1 cellular context compared by ENCODE assay signal in the genomic region with DNA sequence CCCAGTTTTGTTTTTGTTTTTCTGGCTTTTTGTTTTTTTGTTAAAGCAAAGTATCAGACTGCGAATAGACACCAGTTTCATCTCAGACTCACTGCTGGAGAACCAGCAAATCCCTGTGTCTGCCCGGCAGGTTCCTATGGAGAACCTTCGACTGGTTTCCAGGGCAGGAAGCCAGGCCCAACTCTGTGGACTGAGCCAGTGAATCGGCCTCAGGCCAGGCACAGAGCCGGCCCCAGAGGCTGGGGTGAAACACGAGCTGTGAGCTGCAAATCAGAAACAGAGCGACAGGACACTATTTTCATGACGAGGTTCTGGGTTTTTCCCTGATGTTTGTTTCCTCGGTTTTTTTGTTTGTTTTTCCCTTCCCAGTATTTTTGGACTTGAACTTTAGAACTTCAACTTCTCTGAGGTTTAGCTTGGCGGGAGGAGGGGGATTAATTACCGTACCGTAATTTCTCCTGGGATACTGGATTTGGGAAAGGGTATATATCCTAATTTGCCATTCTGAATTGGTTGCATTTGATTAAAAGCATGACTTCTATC.
TF ChIP-seq lines count a peak whose summit lies in the region.

No MANE protein-coding gene starts in this region.

TF ChIP-seq in K562, 482 proteins besides CTCF, POLR2A, EP300 and RAD21 (continued from another document and continues in another):
- TF ChIP-seq, protein P1, sequence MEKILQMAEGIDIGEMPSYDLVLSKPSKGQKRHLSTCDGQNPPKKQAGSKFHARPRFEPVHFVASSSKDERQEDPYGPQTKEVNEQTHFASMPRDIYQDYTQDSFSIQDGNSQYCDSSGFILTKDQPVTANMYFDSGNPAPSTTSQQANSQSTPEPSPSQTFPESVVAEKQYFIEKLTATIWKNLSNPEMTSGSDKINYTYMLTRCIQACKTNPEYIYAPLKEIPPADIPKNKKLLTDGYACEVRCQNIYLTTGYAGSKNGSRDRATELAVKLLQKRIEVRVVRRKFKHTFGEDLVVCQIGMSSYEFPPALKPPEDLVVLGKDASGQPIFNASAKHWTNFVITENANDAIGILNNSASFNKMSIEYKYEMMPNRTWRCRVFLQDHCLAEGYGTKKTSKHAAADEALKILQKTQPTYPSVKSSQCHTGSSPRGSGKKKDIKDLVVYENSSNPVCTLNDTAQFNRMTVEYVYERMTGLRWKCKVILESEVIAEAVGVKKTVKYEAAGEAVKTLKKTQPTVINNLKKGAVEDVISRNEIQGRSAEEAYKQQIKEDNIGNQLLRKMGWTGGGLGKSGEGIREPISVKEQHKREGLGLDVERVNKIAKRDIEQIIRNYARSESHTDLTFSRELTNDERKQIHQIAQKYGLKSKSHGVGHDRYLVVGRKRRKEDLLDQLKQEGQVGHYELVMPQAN (IDR thresholded peaks at IDR 0.05; ENCODE audit: borderline replicate concordance), result no peak
- TF ChIP-seq E2F6 (IDR thresholded peaks at IDR 0.05; ENCODE audit: borderline replicate concordance in 1 of 2, extremely low read depth in 1 of 2, insufficient read depth in 1 of 2, insufficient read length in 1 of 2, low read depth in 1 of 2, low read length in 1 of 2, poor library complexity in 1 of 2, severe bottlenecking in 1 of 2), result peak in 1 of 2 experiments; percentile 63
- TF ChIP-seq TCF7 (IDR thresholded peaks at IDR 0.05; ENCODE audit: borderline replicate concordance), result no peak
- TF ChIP-seq YY1 (IDR thresholded peaks at IDR 0.05; ENCODE audit: borderline replicate concordance in 1 of 3, control insufficient read depth in 1 of 3, extremely low read depth in 1 of 3, insufficient read depth in 3 of 3, insufficient read length in 1 of 3, insufficient replicate concordance in 2 of 3, low read depth in 1 of 3, low read length in 2 of 3), result no peak
- no peak for TF ChIP-seq POLR3G (IDR thresholded peaks at IDR 0.05; ENCODE audit: extremely low read depth, insufficient read length, insufficient replicate concordance)
- TF ChIP-seq MEIS2 (IDR thresholded peaks at IDR 0.05; ENCODE audit: partially characterized antibody), result no peak
- peak; percentile 20; the same call in 1 of the 2 replicates for TF ChIP-seq NFRKB (IDR thresholded peaks at IDR 0.05; ENCODE audit: low read depth)
- TF ChIP-seq CCNT2 (IDR thresholded peaks at IDR 0.05; ENCODE audit: borderline replicate concordance, extremely low read depth, insufficient read length, low read depth, low read length), result no peak
- TF ChIP-seq ZNF707 (CRISPR knock-in tag; conservative IDR thresholded peaks at IDR 0.05), result no peak
- TF ChIP-seq ZNF57 (CRISPR knock-in tag; IDR thresholded peaks at IDR 0.05), result no peak
- no peak for TF ChIP-seq ZNF24 (IDR thresholded peaks at IDR 0.05)
- no peak for TF ChIP-seq CBX2 (IDR thresholded peaks at IDR 0.05; ENCODE audit: insufficient read depth, low read length, poor library complexity, severe bottlenecking)
- no peak for TF ChIP-seq RERE (CRISPR knock-in tag; IDR thresholded peaks at IDR 0.05; ENCODE audit: borderline replicate concordance)
- TF ChIP-seq RBM34 (IDR thresholded peaks at IDR 0.05; ENCODE audit: borderline replicate concordance, insufficient read depth, low read length), result no peak
- TF ChIP-seq CHAMP1 (IDR thresholded peaks at IDR 0.05), result no peak
- TF ChIP-seq DLX4 (CRISPR knock-in tag; IDR thresholded peaks at IDR 0.05), result no peak
- no peak for TF ChIP-seq MAZ (CRISPR knock-in tag; conservative IDR thresholded peaks at IDR 0.05 in 1 of 2, IDR thresholded peaks at IDR 0.05 in 1 of 2)
- no peak for TF ChIP-seq SNRNP70 (optimal IDR thresholded peaks at IDR 0.05; ENCODE audit: low read depth, low read length)
- no peak for TF ChIP-seq HIVEP1 (CRISPR knock-in tag; IDR thresholded peaks at IDR 0.05)
- TF ChIP-seq PCBP1 (IDR thresholded peaks at IDR 0.05; ENCODE audit: low read depth, low read length, poor library complexity, severe bottlenecking), result no peak
- TF ChIP-seq NCOA2 (IDR thresholded peaks at IDR 0.05; ENCODE audit: partially characterized antibody in 2 of 2), result no peak
- TF ChIP-seq, protein P2, sequence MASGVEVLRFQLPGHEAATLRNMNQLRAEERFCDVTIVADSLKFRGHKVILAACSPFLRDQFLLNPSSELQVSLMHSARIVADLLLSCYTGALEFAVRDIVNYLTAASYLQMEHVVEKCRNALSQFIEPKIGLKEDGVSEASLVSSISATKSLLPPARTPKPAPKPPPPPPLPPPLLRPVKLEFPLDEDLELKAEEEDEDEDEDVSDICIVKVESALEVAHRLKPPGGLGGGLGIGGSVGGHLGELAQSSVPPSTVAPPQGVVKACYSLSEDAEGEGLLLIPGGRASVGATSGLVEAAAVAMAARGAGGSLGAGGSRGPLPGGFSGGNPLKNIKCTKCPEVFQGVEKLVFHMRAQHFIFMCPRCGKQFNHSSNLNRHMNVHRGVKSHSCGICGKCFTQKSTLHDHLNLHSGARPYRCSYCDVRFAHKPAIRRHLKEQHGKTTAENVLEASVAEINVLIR (CRISPR knock-in tag; IDR thresholded peaks at IDR 0.05), result no peak
- TF ChIP-seq KLF10 (CRISPR knock-in tag; IDR thresholded peaks at IDR 0.05), result no peak
- 0 out of 4 replicates have a peak, but pooled peaks of 1 of the 2 experiments have one; percentile 16 for TF ChIP-seq KDM1A (IDR thresholded peaks at IDR 0.05)
- no peak for TF ChIP-seq U2AF2 (optimal IDR thresholded peaks at IDR 0.05; ENCODE audit: low read depth, low read length)
- no peak; the same call in 1 of the 2 replicates for TF ChIP-seq MAX (CRISPR knock-in tag; IDR thresholded peaks at IDR 0.05)
- no peak for TF ChIP-seq CHD4 (IDR thresholded peaks at IDR 0.05; ENCODE audit: insufficient read depth, insufficient replicate concordance, low read depth, low read length, poor library complexity, severe bottlenecking)
- TF ChIP-seq ZNF766 (CRISPR knock-in tag; conservative IDR thresholded peaks at IDR 0.05), result 0 out of 2 replicates have a peak, but pooled peaks have one; percentile 18
- TF ChIP-seq ZEB2 (IDR thresholded peaks at IDR 0.05), result no peak
- TF ChIP-seq BDP1 (IDR thresholded peaks at IDR 0.05; ENCODE audit: insufficient read depth, insufficient read length), result no peak
- no peak for TF ChIP-seq HOXB6 (CRISPR knock-in tag; IDR thresholded peaks at IDR 0.05; ENCODE audit: borderline replicate concordance)
- TF ChIP-seq, protein P3, sequence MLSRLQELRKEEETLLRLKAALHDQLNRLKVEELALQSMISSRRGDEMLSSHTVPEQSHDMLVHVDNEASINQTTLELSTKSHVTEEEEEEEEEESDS (CRISPR knock-in tag; IDR thresholded peaks at IDR 0.05), result no peak
- TF ChIP-seq ZNF174 (CRISPR knock-in tag; IDR thresholded peaks at IDR 0.05), result no peak
- TF ChIP-seq, protein P4, sequence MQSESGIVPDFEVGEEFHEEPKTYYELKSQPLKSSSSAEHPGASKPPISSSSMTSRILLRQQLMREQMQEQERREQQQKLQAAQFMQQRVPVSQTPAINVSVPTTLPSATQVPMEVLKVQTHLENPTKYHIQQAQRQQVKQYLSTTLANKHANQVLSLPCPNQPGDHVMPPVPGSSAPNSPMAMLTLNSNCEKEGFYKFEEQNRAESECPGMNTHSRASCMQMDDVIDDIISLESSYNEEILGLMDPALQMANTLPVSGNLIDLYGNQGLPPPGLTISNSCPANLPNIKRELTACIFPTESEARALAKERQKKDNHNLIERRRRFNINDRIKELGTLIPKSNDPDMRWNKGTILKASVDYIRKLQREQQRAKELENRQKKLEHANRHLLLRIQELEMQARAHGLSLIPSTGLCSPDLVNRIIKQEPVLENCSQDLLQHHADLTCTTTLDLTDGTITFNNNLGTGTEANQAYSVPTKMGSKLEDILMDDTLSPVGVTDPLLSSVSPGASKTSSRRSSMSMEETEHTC (IDR thresholded peaks at IDR 0.05), result no peak
- TF ChIP-seq SMAD4 (CRISPR knock-in tag; conservative IDR thresholded peaks at IDR 0.05), result peak; percentile 38; the same call in 1 of the 2 replicates
